Comparison of ENCODE assay signal across 19 cellular contexts in genomic region chr6:150456902-150457643, GRCh38.
"Had no signal": no experiment of that assay in that cellular context is flagged by ENCODE, and none has a peak within 500 bp of the region (broad histone marks: within the 10 kb centered on the region; RNA-seq: fewer than 3 reads in every experiment).

No MANE protein-coding gene starts in this region.

- H3K36me3 Mint-ChIP-seq: activated naive CD4-positive, alpha-beta T cell treated with anti-CD3 and anti-CD28 coated beads, Interleukin-2, amount 50 U/mL, for 24 hours; T-cell had no signal

- H3K4me3 Mint-ChIP-seq: activated B cell treated with CpG ODN at 0.5 μM for 24 hours; activated CD4-positive, alpha-beta T cell treated with anti-CD3 and anti-CD28 coated beads, Interleukin-2, amount 10 ng/mL, durations not matched to agents 24 days and 14 days; activated naive CD4-positive, alpha-beta T cell treated with anti-CD3 and anti-CD28 coated beads, Interleukin-2, amount 50 U/mL, for 24 hours; T-cell had no signal

- H3K9me3 Mint-ChIP-seq: activated B cell treated with CpG ODN at 0.5 μM for 24 hours; activated CD4-positive, alpha-beta T cell treated with anti-CD3 and anti-CD28 coated beads, Interleukin-2, amount 10 ng/mL, durations not matched to agents 24 days and 14 days; activated naive CD4-positive, alpha-beta T cell treated with anti-CD3 and anti-CD28 coated beads, Interleukin-2, amount 50 U/mL, for 24 hours; T-cell had no signal

- H3K27me3 Mint-ChIP-seq: activated B cell treated with CpG ODN at 0.5 μM for 24 hours; activated CD4-positive, alpha-beta T cell treated with anti-CD3 and anti-CD28 coated beads, Interleukin-2, amount 10 ng/mL, durations not matched to agents 24 days and 14 days had no signal

- DNase-seq: activated B cell treated with CpG ODN at 0.5 μM for 24 hours; activated CD4-positive, alpha-beta T cell treated with anti-CD3 and anti-CD28 coated beads for 1 hour; activated CD4-positive, alpha-beta T cell treated with anti-CD3 and anti-CD28 coated beads, Interleukin-2, amount 10 ng/mL, durations not matched to agents 24 days and 14 days; activated CD4-positive, alpha-beta T cell treated with anti-CD3 and anti-CD28 coated beads, Interleukin-2, amount 50 U/mL, for 48 hours; aorta; central memory CD4-positive, alpha-beta T cell; Karpas-422; NCI-H1048; NCI-H1694 treated with DMSO at 0.1 percent for 48 hours; NCI-H2029 treated with DMSO at 0.1 percent for 48 hours; NCI-H345; NCI-H510A; NCI-H526 treated with DMSO at 0.1 percent for 48 hours; NCI-H82; SIG-M5; T-cell; T-helper 2 cell; T1000 had no signal

- H3K4me1 Mint-ChIP-seq: activated B cell treated with CpG ODN at 0.5 μM for 24 hours; activated CD4-positive, alpha-beta T cell treated with anti-CD3 and anti-CD28 coated beads, Interleukin-2, amount 10 ng/mL, durations not matched to agents 24 days and 14 days; activated naive CD4-positive, alpha-beta T cell treated with anti-CD3 and anti-CD28 coated beads, Interleukin-2, amount 50 U/mL, for 24 hours; T-cell had no signal

- ATAC-seq: T-cell had no signal

- H3K27ac Mint-ChIP-seq: activated B cell treated with CpG ODN at 0.5 μM for 24 hours; activated CD4-positive, alpha-beta T cell treated with anti-CD3 and anti-CD28 coated beads, Interleukin-2, amount 10 ng/mL, durations not matched to agents 24 days and 14 days; activated naive CD4-positive, alpha-beta T cell treated with anti-CD3 and anti-CD28 coated beads, Interleukin-2, amount 50 U/mL, for 24 hours; T-cell had no signal
